17 cellular contexts compared by ENCODE assay signal in genomic region chr1:89725676-89726075, GRCh38.
A peak's percentile ranks its signal among the peaks of the same experiment; 100 is the strongest.
DNase-seq lines count a peak whose midpoint lies in the region; ATAC-seq and TF ChIP-seq lines count a peak whose summit lies in the region.
"Had no signal": no experiment of that assay in that cellular context is flagged by ENCODE, and none has a peak within 500 bp of the region (broad histone marks: within the 10 kb centered on the region; RNA-seq: fewer than 3 reads in every experiment).

No MANE protein-coding gene starts in this region.

- ATAC-seq in activated T-helper 17 cell treated with anti-CD3 and anti-CD28 coated beads, Interleukin-2, amount 50 U/mL, for 72 hours (replicated peaks): no peak
- no peak for ATAC-seq in GM21619 (IDR thresholded peaks at IDR 0.05; ENCODE audit: unreplicated experiment)

- H3K27me3 Mint-ChIP-seq in T-helper 2 cell treated with Interferon-gamma antibody and Interleukin-4, amounts not matched to agents 5 μg/mL and 100 μg/mL, for 36 hours (ENCODE audit: low read depth): no peaks in the 10 kb centered on the region
- peaks cover 0 to 2% (median 2%) of the 10 kb centered on the region in 3 donors for H3K27me3 Mint-ChIP-seq in CD14-positive monocyte (ENCODE audit: low read depth in 3 of 3)
- no peaks in the 10 kb centered on the region for H3K27me3 Mint-ChIP-seq in activated T-helper 17 cell treated with anti-CD3 and anti-CD28 coated beads, Interleukin-2, amount 50 U/mL, for 72 hours

- H2BK12ac ChIP-seq in mesenchymal stem cell (ENCODE audit: low read length in 2 of 2): peak overlapping the region in 1 of 2 experiments; percentile 15

- intact Hi-C loops in CD14-positive monocyte (cut with micrococcal nuclease): loop anchor here in 1 of 2 donors (2.0 kb wide), 1 partner anchor 37 kb away; no protein-coding TSS in a partner anchor

- H2AK5ac ChIP-seq in mesenchymal stem cell (ENCODE audit: low read length, severe bottlenecking): no peak overlapping the region

- peaks cover 77% of the 10 kb centered on the region for H3K4me1 Mint-ChIP-seq in T-helper 2 cell treated with Interferon-gamma antibody and Interleukin-4, amounts not matched to agents 5 μg/mL and 100 μg/mL, for 36 hours (ENCODE audit: low read depth)
- peaks cover 72% of the 10 kb centered on the region for H3K4me1 Mint-ChIP-seq in CD14-positive monocyte
- peaks cover 56% of the 10 kb centered on the region for H3K4me1 Mint-ChIP-seq in activated T-helper 17 cell treated with anti-CD3 and anti-CD28 coated beads, Interleukin-2, amount 50 U/mL, for 72 hours

- no peak for DNase-seq in T-helper 2 cell treated with Interferon-gamma antibody and Interleukin-4, amounts not matched to agents 5 μg/mL and 100 μg/mL, for 36 hours (ENCODE audit: low spot score)
- DNase-seq in T-helper 2 cell (no peak), CD14-positive monocyte (ENCODE audit: low spot score) (no peak), mesenchymal stem cell (no peak), NCI-H524 (lab: John Stamatoyannopoulos, UW) (no peak), NCI-H1092 (lab: John Stamatoyannopoulos, UW) (no peak)
- DNase-seq: Caco-2, H7, NCI-H1105 treated with DMSO at 0.1 percent for 48 hours, testis had no signal

- H3K23ac ChIP-seq in mesenchymal stem cell (ENCODE audit: low read length in 2 of 2): no peak overlapping the region

- 90% methylated on average over 4 of the region's 4 CpGs for WGBS in mesenchymal stem cell

- no peak overlapping the region for H3K14ac ChIP-seq in mesenchymal stem cell (ENCODE audit: low read length in 2 of 2)

- H3K27me3 ChIP-seq in mesenchymal stem cell (ENCODE audit: control insufficient read depth in 1 of 2, insufficient read depth in 1 of 2, low read length in 2 of 2): no peaks in the 10 kb centered on the region
- H3K27me3 ChIP-seq: ascending aorta, colonic mucosa, SJSA1, testis had no signal

- TF ChIP-seq CTCF in CD14-positive monocyte (IDR thresholded peaks at IDR 0.05): no peak

- peak overlapping the region; percentile 76 for H3K9ac ChIP-seq in mesenchymal stem cell (ENCODE audit: low read length)

- no peaks in the 10 kb centered on the region for H3K4me1 ChIP-seq in mesenchymal stem cell (ENCODE audit: control insufficient read depth, insufficient read depth, low read depth, low read length)
- H3K4me1 ChIP-seq: ascending aorta, Caco-2, colonic mucosa, testis had no signal

- H3K18ac ChIP-seq in mesenchymal stem cell (ENCODE audit: low read depth in 1 of 2, low read length in 2 of 2): peak overlapping the region in 1 of 2 experiments; percentile 30

- H3K36me3 Mint-ChIP-seq in T-helper 2 cell treated with Interferon-gamma antibody and Interleukin-4, amounts not matched to agents 5 μg/mL and 100 μg/mL, for 36 hours (ENCODE audit: low read depth): peaks cover 48% of the 10 kb centered on the region
- peaks cover 1 to 7% of the 10 kb centered on the region in 2 donors for H3K36me3 Mint-ChIP-seq in CD14-positive monocyte
- H3K36me3 Mint-ChIP-seq in activated T-helper 17 cell treated with anti-CD3 and anti-CD28 coated beads, Interleukin-2, amount 50 U/mL, for 72 hours (ENCODE audit: low read depth): peaks cover 53% of the 10 kb centered on the region

- no peak overlapping the region for H2BK120ac ChIP-seq in mesenchymal stem cell (ENCODE audit: low read depth, low read length)

- H3K9me3 ChIP-seq in mesenchymal stem cell (ENCODE audit: control insufficient read depth, low read length): no peaks in the 10 kb centered on the region
- H3K9me3 ChIP-seq: A549, ascending aorta, Caco-2, colonic mucosa, testis had no signal

- peak overlapping the region; percentile 90 for H3K27ac Mint-ChIP-seq in T-helper 2 cell treated with Interferon-gamma antibody and Interleukin-4, amounts not matched to agents 5 μg/mL and 100 μg/mL, for 36 hours
- peak overlapping the region; percentile 91 to 99 (median 95) for H3K27ac Mint-ChIP-seq in CD14-positive monocyte
- H3K27ac Mint-ChIP-seq in activated T-helper 17 cell treated with anti-CD3 and anti-CD28 coated beads, Interleukin-2, amount 50 U/mL, for 72 hours: peak overlapping the region; percentile 99

- no peak overlapping the region for H2BK5ac ChIP-seq in mesenchymal stem cell (ENCODE audit: low read depth, low read length, poor library complexity, severe bottlenecking)

- no peaks in the 10 kb centered on the region for H3K36me3 ChIP-seq in mesenchymal stem cell (ENCODE audit: control insufficient read depth in 1 of 2, insufficient read depth in 2 of 2, low read depth in 1 of 2, low read length in 2 of 2)
- H3K36me3 ChIP-seq: ascending aorta, colonic mucosa, SJSA1 had no signal

- H2BK15ac ChIP-seq in mesenchymal stem cell (ENCODE audit: low read depth, poor library complexity, severe bottlenecking): no peak overlapping the region

- peak overlapping the region; percentile 55 for H3K4me3 Mint-ChIP-seq in T-helper 2 cell treated with Interferon-gamma antibody and Interleukin-4, amounts not matched to agents 5 μg/mL and 100 μg/mL, for 36 hours
- H3K4me3 Mint-ChIP-seq in CD14-positive monocyte: peak overlapping the region in 1 of 2 donors; percentile 82
- peak overlapping the region; percentile 73 for H3K4me3 Mint-ChIP-seq in activated T-helper 17 cell treated with anti-CD3 and anti-CD28 coated beads, Interleukin-2, amount 50 U/mL, for 72 hours

- H3K9me3 Mint-ChIP-seq in T-helper 2 cell treated with Interferon-gamma antibody and Interleukin-4, amounts not matched to agents 5 μg/mL and 100 μg/mL, for 36 hours: peaks cover 7% of the 10 kb centered on the region
- peaks cover 0 to 8% (median 0%) of the 10 kb centered on the region in 7 donors for H3K9me3 Mint-ChIP-seq in CD14-positive monocyte
- H3K9me3 Mint-ChIP-seq in activated T-helper 17 cell treated with anti-CD3 and anti-CD28 coated beads, Interleukin-2, amount 50 U/mL, for 72 hours: peaks cover 7% of the 10 kb centered on the region

- no peak overlapping the region for H4K8ac ChIP-seq in mesenchymal stem cell (ENCODE audit: low read length)

- H3K4me2 ChIP-seq in mesenchymal stem cell (ENCODE audit: low read length, poor library complexity, severe bottlenecking): no peak overlapping the region

- H2AFZ ChIP-seq in mesenchymal stem cell (ENCODE audit: low read depth, low read length): no peak overlapping the region

- no peak overlapping the region for H3K27ac ChIP-seq in mesenchymal stem cell (ENCODE audit: low read length, poor library complexity, severe bottlenecking)
- H3K27ac ChIP-seq: ascending aorta had no signal

- H3K4me3 ChIP-seq in mesenchymal stem cell (ENCODE audit: insufficient read depth in 1 of 2, low read depth in 1 of 2, low read length in 2 of 2): no peak overlapping the region
- H3K4me3 ChIP-seq: A549, ascending aorta, colonic mucosa, GM12878, SJSA1, testis had no signal

- no peaks in the 10 kb centered on the region for H3K79me1 ChIP-seq in mesenchymal stem cell (replicated peaks; ENCODE audit: low read length, poor library complexity, severe bottlenecking)

- H4K91ac ChIP-seq in mesenchymal stem cell (ENCODE audit: low read length): no peak overlapping the region

- peak overlapping the region in 1 of 2 experiments; percentile 19 for H3K4ac ChIP-seq in mesenchymal stem cell (ENCODE audit: low read depth in 1 of 2, low read length in 2 of 2)
